9 cellular contexts compared by ENCODE assay signal in the genomic region with DNA sequence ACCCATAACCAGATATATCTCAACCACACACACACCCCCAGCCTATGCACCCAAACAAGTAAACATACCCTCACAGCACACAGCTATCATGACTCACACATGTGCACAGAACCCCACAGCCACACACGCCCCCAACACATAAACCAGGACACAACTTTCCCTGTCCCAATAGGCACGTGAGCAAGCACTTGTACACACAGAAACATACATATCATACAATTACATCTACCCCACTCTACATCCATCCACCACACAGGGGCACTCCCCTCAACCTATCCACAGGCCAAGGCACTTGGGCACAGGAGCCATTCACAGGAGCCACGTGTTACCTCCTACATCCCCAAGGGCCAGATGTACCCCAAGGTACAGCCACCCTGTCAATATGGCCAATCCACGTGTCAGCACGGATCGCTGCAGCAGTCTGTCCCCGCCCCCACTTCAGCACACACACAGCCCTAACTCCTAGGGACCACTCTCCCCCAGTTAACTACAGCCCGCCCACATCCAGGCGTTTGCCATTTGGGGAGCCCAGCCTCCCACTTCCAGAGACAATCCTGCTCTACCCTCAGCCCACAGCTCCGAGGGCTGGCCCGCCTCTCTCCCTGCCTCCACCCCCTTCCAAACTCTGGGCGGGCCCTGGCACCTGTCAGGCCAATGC.
A peak's percentile ranks its signal among the peaks of the same experiment; 100 is the strongest.
DNase-seq lines count a peak whose midpoint lies in the region; ATAC-seq and TF ChIP-seq lines count a peak whose summit lies in the region.
"Had no signal": no experiment of that assay in that cellular context is flagged by ENCODE, and none has a peak within 500 bp of the region (broad histone marks: within the 10 kb centered on the region; RNA-seq: fewer than 3 reads in every experiment).

No MANE protein-coding gene starts in this region.

- no peak overlapping the region for H3K23ac ChIP-seq in mesendoderm (ENCODE audit: low read length)

- H3K36me3 ChIP-seq in vagina (no peaks in the 10 kb centered on the region), mesendoderm (ENCODE audit: control insufficient read depth, insufficient read depth, low read length) (no peaks in the 10 kb centered on the region)
- H3K36me3 ChIP-seq: pancreas had no signal

- H3K56ac ChIP-seq in mesendoderm (ENCODE audit: low read length), result no peak overlapping the region

- no peak overlapping the region for H2AK5ac ChIP-seq in mesendoderm (ENCODE audit: low read length)

- no peak overlapping the region for H2BK15ac ChIP-seq in mesendoderm (replicated peaks; ENCODE audit: low read depth)

- no peak overlapping the region for H3K4ac ChIP-seq in mesendoderm (ENCODE audit: low read depth, low read length)

- no peak overlapping the region for H3K9ac ChIP-seq in mesendoderm (ENCODE audit: low read length)

- no peaks in the 10 kb centered on the region for H3K79me1 ChIP-seq in mesendoderm (ENCODE audit: low read length)

- H3K27ac ChIP-seq in vagina (peak overlapping the region; percentile 77), mesendoderm (ENCODE audit: low read depth, low read length) (no peak overlapping the region)
- H3K27ac ChIP-seq: pancreas had no signal

- H4K5ac ChIP-seq in mesendoderm (ENCODE audit: low read length), result no peak overlapping the region

- no peaks in the 10 kb centered on the region for H3K27me3 ChIP-seq in vagina
- H3K27me3 ChIP-seq in mesendoderm (ENCODE audit: insufficient read depth, low read length, poor library complexity), result peaks cover 6% of the 10 kb centered on the region
- H3K27me3 ChIP-seq: pancreas had no signal

- H4K8ac ChIP-seq in mesendoderm (ENCODE audit: low read depth, low read length), result no peak overlapping the region

- no peak overlapping the region for H3K4me2 ChIP-seq in mesendoderm (ENCODE audit: low read length)

- H3K18ac ChIP-seq in mesendoderm (ENCODE audit: low read length), result no peak overlapping the region

- DNase-seq in ELR (ENCODE audit: low read depth), result peak; percentile 37
- DNase-seq in choroid plexus epithelial cell (ENCODE audit: low read depth), result no peak
- DNase-seq in vagina (ENCODE audit: extremely low spot score in 2 of 2), result no peak
- DNase-seq in mesendoderm, result no peak
- no peak for DNase-seq in GOT3 (lab: John Stamatoyannopoulos, UW)
- no peak for DNase-seq in OCI-M1 (lab: John Stamatoyannopoulos, UW)

- peak; percentile 29 for ATAC-seq in GM19463 (IDR thresholded peaks at IDR 0.05; ENCODE audit: unreplicated experiment)
- peak; percentile 40 for ATAC-seq in HG03354 (IDR thresholded peaks at IDR 0.05; ENCODE audit: poor library complexity, severe bottlenecking, unreplicated experiment)

- H3K4me3 ChIP-seq in choroid plexus epithelial cell (ENCODE audit: low read depth, low read length) (peak overlapping the region; percentile 8), vagina (peak overlapping the region; percentile 49 to 55), mesendoderm (ENCODE audit: low read length) (no peak overlapping the region)

- no peak for TF ChIP-seq POLR2A in vagina (IDR thresholded peaks at IDR 0.05)

- no peaks in the 10 kb centered on the region for H3K9me3 ChIP-seq in vagina
- H3K9me3 ChIP-seq: pancreas had no signal

- WGBS in mesendoderm (ENCODE audit: extremely low coverage, insufficient coverage, low lambda C conversion rate), result no CpG with 5 or more reads among the region's 12 CpGs

- no peak overlapping the region for H2BK120ac ChIP-seq in mesendoderm (ENCODE audit: low read depth, low read length)

- TF ChIP-seq CTCF in choroid plexus epithelial cell (conservative IDR thresholded peaks at IDR 0.05; ENCODE audit: low read depth, low read length) (no peak), vagina (IDR thresholded peaks at IDR 0.05) (no peak)

- H2BK5ac ChIP-seq in mesendoderm (ENCODE audit: low read length), result no peak overlapping the region

- intact Hi-C loops in vagina (cut with DNase I), result no loop called here

- peaks cover 56% of the 10 kb centered on the region for H3K4me1 ChIP-seq in vagina
- peaks cover 13% of the 10 kb centered on the region for H3K4me1 ChIP-seq in mesendoderm (ENCODE audit: control insufficient read depth, low read depth, low read length)
- H3K4me1 ChIP-seq: pancreas had no signal

- no peaks in the 10 kb centered on the region for H3K79me2 ChIP-seq in mesendoderm (ENCODE audit: control insufficient read depth, insufficient read depth, low read length)
